ENCODE assay signal across 8 cellular contexts in the genomic region with DNA sequence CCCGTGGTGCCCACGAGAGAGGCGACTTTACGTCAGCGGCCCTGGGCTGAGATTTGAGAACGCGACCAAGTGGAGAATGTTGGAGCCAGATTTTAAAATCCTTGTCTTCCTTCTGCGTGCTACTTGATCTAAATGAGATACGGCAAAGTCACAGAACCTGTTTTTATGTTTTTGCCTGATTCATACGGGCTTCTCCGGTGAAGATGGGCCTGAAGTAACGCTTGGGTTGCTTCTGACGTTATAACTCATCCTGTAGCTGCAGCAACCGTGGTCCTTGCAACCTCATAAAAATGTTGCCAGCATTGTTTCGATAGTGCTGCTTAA. TPM values are rescaled to one million over a fixed set of nuclear protein-coding genes. Genes with fewer than 3 reads are reported as not detected.
DNase-seq lines count a peak whose midpoint lies in the region; ATAC-seq and TF ChIP-seq lines count a peak whose summit lies in the region.

No MANE protein-coding gene starts in this region.

- H3K4me2 ChIP-seq in SU-DHL-6 (ENCODE audit: low read depth, low read length, poor library complexity, severe bottlenecking), result peak overlapping the region; percentile 68

- DNase-seq in NCI-H510A treated with DMSO at 0.1 percent for 48 hours (lab: John Stamatoyannopoulos, UW), result peak; percentile 55
- DNase-seq in NCI-H510A (lab: John Stamatoyannopoulos, UW), result no peak
- no peak for DNase-seq in foreskin fibroblast
- no peak for DNase-seq in psoas muscle
- DNase-seq in T-helper 9 cell, result no peak

- H3K27ac ChIP-seq in SU-DHL-6 (ENCODE audit: low read depth, low read length) (peak overlapping the region; percentile 33), psoas muscle (peak overlapping the region; percentile 80)

- H3K79me2 ChIP-seq in SU-DHL-6 (ENCODE audit: insufficient read depth, low read length), result peaks cover 44% of the 10 kb centered on the region

- WGBS in psoas muscle, 3 donors, result 9 to 20% (median 16%) methylated on average over 15 of the region's 15 CpGs

- H3K4me1 ChIP-seq in psoas muscle, result peaks cover 22% of the 10 kb centered on the region

- H3K9me3 ChIP-seq in SU-DHL-6 (ENCODE audit: insufficient read depth, low read length) (no peaks in the 10 kb centered on the region), psoas muscle (no peaks in the 10 kb centered on the region)

- ATAC-seq in psoas muscle, result peak; percentile 7 to 59 (median 24)
- no peak for ATAC-seq in HG03108 (IDR thresholded peaks at IDR 0.05; ENCODE audit: unreplicated experiment)
- no peak for ATAC-seq in HG03457 (IDR thresholded peaks at IDR 0.05; ENCODE audit: unreplicated experiment)

- H3K9me2 ChIP-seq in SU-DHL-6 (replicated peaks; ENCODE audit: insufficient read depth, low read length), result no peaks in the 10 kb centered on the region

- peak overlapping the region; percentile 90 for H2AFZ ChIP-seq in SU-DHL-6 (ENCODE audit: low read depth, low read length, severe bottlenecking)

- no peaks in the 10 kb centered on the region; the same call in 1 of the 2 replicates for H3F3A ChIP-seq in SU-DHL-6 (ENCODE audit: insufficient read depth)

- intact Hi-C loops in psoas muscle (cut with DNase I), result loop anchor here in 1 of 2 donors (10.0 kb wide), 1 partner anchor 331 kb away; a partner anchor contains a TSS

- peak overlapping the region; percentile 91 for H3K9ac ChIP-seq in SU-DHL-6 (ENCODE audit: low read length)

- H3K27me3 ChIP-seq in SU-DHL-6 (ENCODE audit: low read length) (no peaks in the 10 kb centered on the region), psoas muscle (ENCODE audit: insufficient read depth in 3 of 3, low read length in 2 of 3) (no peaks in the 10 kb centered on the region)

- H3K4me3 ChIP-seq in SU-DHL-6 (ENCODE audit: insufficient read depth, low read length, poor library complexity, severe bottlenecking), result peak overlapping the region; percentile 96
- peak overlapping the region; percentile 83 to 93 for H3K4me3 ChIP-seq in foreskin fibroblast (ENCODE audit: low read depth in 1 of 2, low read length in 2 of 2)
- H3K4me3 ChIP-seq in psoas muscle, result peak overlapping the region; percentile 87

- no peak for TF ChIP-seq CTCF in SU-DHL-6 (IDR thresholded peaks at IDR 0.05; ENCODE audit: insufficient read depth, low read length, poor library complexity, severe bottlenecking)
- no peak for TF ChIP-seq CTCF in foreskin fibroblast (IDR thresholded peaks at IDR 0.05; ENCODE audit: low read depth, low read length)
- TF ChIP-seq CTCF in psoas muscle (IDR thresholded peaks at IDR 0.05), result no peak

- H4K20me1 ChIP-seq in SU-DHL-6 (ENCODE audit: low read depth, low read length), result peaks cover 7% of the 10 kb centered on the region; the same call in 1 of the 2 replicates

- H3K36me3 ChIP-seq in SU-DHL-6 (ENCODE audit: low read length) (0 out of 2 replicates have a peak, but pooled peaks cover 8% of the 10 kb centered on the region), psoas muscle (ENCODE audit: insufficient read depth in 1 of 2, low read depth in 1 of 2) (peaks cover 0 to 9% of the 10 kb centered on the region in 2 donors)

RNA-seq across cellular contexts. Expression of a gene that starts 0.5 kb away (rescaled TPM):
- total RNA-seq in psoas muscle, result 1 to 10 TPM; 2.9 to 4.3 (median 3.6) TPM
- 1 to 10 TPM; 4.5 to 7.2 (median 4.9) TPM for polyA plus RNA-seq in psoas muscle

Comparison
In these comparisons a context has a peak if more than half of its experiments do, and no peak if none do; other contexts are left out.
1. ATAC-seq: peak in psoas muscle (4 of 4); none in HG03108 (single experiment) and HG03457 (single experiment).
2. Peak in every context shown above with its lines, with median percentiles within 50 percentile points of each other: H3K4me3 ChIP-seq.